9 cellular contexts compared by ENCODE assay signal in the genomic region with DNA sequence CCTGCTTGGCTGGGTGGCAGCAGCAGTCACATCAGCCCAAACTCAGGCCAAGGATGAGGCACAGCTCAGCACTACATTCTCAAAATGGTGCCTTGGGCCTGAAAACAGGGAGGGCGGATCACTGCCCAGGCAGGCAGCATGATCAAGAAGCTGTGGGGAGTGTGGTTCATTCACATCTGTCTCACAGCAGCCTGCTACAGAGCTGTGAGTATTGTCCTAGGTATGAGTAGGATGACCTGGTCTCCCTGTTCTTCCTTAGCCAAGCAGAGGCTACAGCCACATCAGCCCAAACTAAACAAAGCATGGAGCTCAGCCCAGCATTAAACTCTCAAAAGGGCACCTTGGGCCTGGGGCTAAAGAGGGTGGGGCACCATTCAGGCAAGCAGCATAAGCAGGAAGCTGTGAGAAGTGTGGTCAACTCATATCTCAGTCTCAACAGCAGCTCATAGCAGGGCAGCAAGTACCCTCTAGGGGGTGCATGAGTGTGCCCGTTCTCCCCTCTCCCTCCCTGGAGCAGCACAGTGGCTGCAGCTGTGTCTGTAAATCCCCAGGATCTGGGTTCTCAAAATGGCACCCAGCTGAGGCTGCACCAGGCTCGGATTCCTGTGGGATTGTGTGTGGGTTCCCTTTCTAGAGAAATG.
DNase-seq lines count a peak whose midpoint lies in the region; ATAC-seq and TF ChIP-seq lines count a peak whose summit lies in the region.
"Had no signal": no experiment of that assay in that cellular context is flagged by ENCODE, and none has a peak within 500 bp of the region (broad histone marks: within the 10 kb centered on the region; RNA-seq: fewer than 3 reads in every experiment).

No MANE protein-coding gene starts in this region.

- H3K27ac Mint-ChIP-seq in CD8-positive, alpha-beta T cell = peak overlapping the region; percentile 73
- H3K27ac Mint-ChIP-seq in T-helper 17 cell (no peak overlapping the region), naive B cell (peak overlapping the region in 2 of 6 donors; percentile 39 to 85)

- peak; percentile 13 to 77 (median 41) for DNase-seq in CD8-positive, alpha-beta T cell
- DNase-seq in T-helper 17 cell = peak in 2 of 3 donors; percentile 13 to 14
- peak; percentile 32 for DNase-seq in mammary epithelial cell
- DNase-seq in naive B cell = peak; percentile 28
- no peak for DNase-seq in pons (ENCODE audit: low spot score)
- DNase-seq in kidney glomerular epithelial cell (lab: John Stamatoyannopoulos, UW) = no peak

- BruUV-seq in mammary epithelial cell (replicated peaks; lab: Mats Ljungman, UMichigan) = no TSS peak

- peaks cover 37% of the 10 kb centered on the region for H3K4me1 Mint-ChIP-seq in CD8-positive, alpha-beta T cell (ENCODE audit: low read depth)
- peaks cover 20% of the 10 kb centered on the region for H3K4me1 Mint-ChIP-seq in T-helper 17 cell
- H3K4me1 Mint-ChIP-seq in naive B cell = peaks cover 3 to 9% (median 6%) of the 10 kb centered on the region in 3 donors

- H3K9ac ChIP-seq in mammary epithelial cell (ENCODE audit: insufficient read depth, low read length) = no peak overlapping the region

- H2AFZ ChIP-seq in mammary epithelial cell (ENCODE audit: low read depth, low read length) = no peak overlapping the region
- H2AFZ ChIP-seq: PC-9 had no signal

- H3K79me2 ChIP-seq in mammary epithelial cell (ENCODE audit: insufficient read depth, low read length) = no peaks in the 10 kb centered on the region

- no peak overlapping the region for H3K27ac ChIP-seq in CD8-positive, alpha-beta T cell (ENCODE audit: low read depth, low read length)
- no peak overlapping the region for H3K27ac ChIP-seq in mammary epithelial cell (ENCODE audit: insufficient read depth, low read depth, low read length)
- H3K27ac ChIP-seq: PC-9 had no signal

- dilution Hi-C loops in mammary epithelial cell (cut with HindIII; ENCODE audit: low sequenced_read_pairs) = no loop called here

- intact Hi-C loops in CD8-positive, alpha-beta T cell (cut with DNase I, micrococcal nuclease) = loop anchor here (1.0 to 5.0 kb wide), 2 partner anchors 121 to 124 kb away; no protein-coding TSS in a partner anchor
- intact Hi-C loops in mammary epithelial cell (cut with micrococcal nuclease) = loop anchor here (10.0 kb wide), 1 partner anchor 103 kb away; no protein-coding TSS in a partner anchor

- H3K36me3 ChIP-seq in CD8-positive, alpha-beta T cell (ENCODE audit: insufficient read depth, low read length) = no peaks in the 10 kb centered on the region
- no peaks in the 10 kb centered on the region for H3K36me3 ChIP-seq in mammary epithelial cell (ENCODE audit: insufficient read depth, low read length)

- no peak overlapping the region for H3K4me3 Mint-ChIP-seq in CD8-positive, alpha-beta T cell
- H3K4me3 Mint-ChIP-seq in T-helper 17 cell = no peak overlapping the region
- no peak overlapping the region for H3K4me3 Mint-ChIP-seq in naive B cell

- TF ChIP-seq CTCF in CD8-positive, alpha-beta T cell (IDR thresholded peaks at IDR 0.05) = peak; percentile 33
- peak; percentile 3 to 29 for TF ChIP-seq CTCF in mammary epithelial cell (conservative IDR thresholded peaks at IDR 0.05 in 1 of 2, IDR thresholded peaks at IDR 0.05 in 1 of 2; ENCODE audit: extremely low read depth in 1 of 2, insufficient read depth in 1 of 2, low read depth in 1 of 2, low read length in 2 of 2)

- no peaks in the 10 kb centered on the region for H4K20me1 ChIP-seq in mammary epithelial cell (ENCODE audit: insufficient read depth, low read length)

- H3K27me3 ChIP-seq in CD8-positive, alpha-beta T cell (ENCODE audit: insufficient read depth, low read length) = no peaks in the 10 kb centered on the region
- H3K27me3 ChIP-seq in mammary epithelial cell (ENCODE audit: insufficient read depth, low read length) = no peaks in the 10 kb centered on the region

- peak; percentile 99 for ATAC-seq in CD8-positive, alpha-beta T cell
- peak; percentile 97 for ATAC-seq in GM19372 (IDR thresholded peaks at IDR 0.05; ENCODE audit: low read depth, unreplicated experiment)
- ATAC-seq in HG03196 (IDR thresholded peaks at IDR 0.05; ENCODE audit: unreplicated experiment) = peak; percentile 92
- ATAC-seq in T-helper 17 cell = peak; percentile 96
- peak; percentile 89 to 99 for ATAC-seq in naive B cell (ENCODE audit: low read depth in 2 of 2)

- WGBS in mammary epithelial cell (ENCODE audit: low coverage, missing lambda C conversion rate) = 81% methylated on average over 3 of the region's 3 CpGs

- no peaks in the 10 kb centered on the region for H3K27me3 Mint-ChIP-seq in CD8-positive, alpha-beta T cell (ENCODE audit: low read depth)
- H3K27me3 Mint-ChIP-seq in T-helper 17 cell (no peaks in the 10 kb centered on the region), naive B cell (peaks cover 0 to 33% (median 20%) of the 10 kb centered on the region in 3 donors)

- H3K36me3 Mint-ChIP-seq in CD8-positive, alpha-beta T cell = peaks cover 5% of the 10 kb centered on the region
- H3K36me3 Mint-ChIP-seq in T-helper 17 cell (ENCODE audit: low read depth) (peaks cover 3% of the 10 kb centered on the region), naive B cell (peaks cover 0 to 17% of the 10 kb centered on the region in 2 donors)

- no peaks in the 10 kb centered on the region for H3K9me3 ChIP-seq in CD8-positive, alpha-beta T cell (ENCODE audit: low read length)
- H3K9me3 ChIP-seq in T-helper 17 cell (ENCODE audit: control insufficient read depth, low read length, poor library complexity, severe bottlenecking) = no peaks in the 10 kb centered on the region
- no peaks in the 10 kb centered on the region for H3K9me3 ChIP-seq in mammary epithelial cell (replicated peaks; ENCODE audit: insufficient read depth, low read length)

- in situ Hi-C loops in mammary epithelial cell (cut with MboI; ENCODE audit: low sequenced_read_pairs in 2 of 2) = no loop called here

- H3K4me2 ChIP-seq in mammary epithelial cell (ENCODE audit: insufficient read depth, low read depth, low read length) = no peak overlapping the region
- H3K4me2 ChIP-seq: PC-9 had no signal

- POLR2A ChIA-PET in CD8-positive, alpha-beta T cell (lab: Charles Lee) = interaction anchor here (0.6 to 1.5 kb wide), 16 partner anchors 9 to 165 kb away, joined by 3 to 6 read pairs (median 3); a partner anchor contains a TSS

- no peak overlapping the region for H3K4me3 ChIP-seq in CD8-positive, alpha-beta T cell (ENCODE audit: low read depth, low read length)
- H3K4me3 ChIP-seq in mammary epithelial cell (replicated peaks in 1 of 3; ENCODE audit: insufficient read depth in 1 of 3, low read depth in 2 of 3, low read length in 3 of 3) = no peak overlapping the region
- H3K4me3 ChIP-seq: PC-9 had no signal

- no peaks in the 10 kb centered on the region for H3K9me3 Mint-ChIP-seq in CD8-positive, alpha-beta T cell
- H3K9me3 Mint-ChIP-seq in naive B cell = peaks cover 0 to 6% (median 2%) of the 10 kb centered on the region in 7 donors

- peaks cover 28% of the 10 kb centered on the region for H3K4me1 ChIP-seq in CD8-positive, alpha-beta T cell (ENCODE audit: insufficient read depth, low read length)
- no peaks in the 10 kb centered on the region for H3K4me1 ChIP-seq in mammary epithelial cell (ENCODE audit: insufficient read depth, low read length)

- CTCF ChIA-PET in CD8-positive, alpha-beta T cell (lab: Charles Lee) = interaction anchor here (0.5 to 2.8 kb wide), 40 partner anchors 8 to 243 kb away, joined by 3 to 23 read pairs (median 4); no protein-coding TSS in a partner anchor
- CTCF ChIA-PET in mammary epithelial cell (lab: Charles Lee; ENCODE audit: low non-redundant PET) = no interaction called here

Comparison
In these comparisons a context has a peak if more than half of its experiments do, and no peak if none do; other contexts are left out.
1. DNase-seq: peak in CD8-positive, alpha-beta T cell (7 of 7), T-helper 17 cell (2 of 3), mammary epithelial cell (single experiment) and naive B cell (single experiment); none in pons (single experiment) and kidney glomerular epithelial cell (single experiment).
2. Peak in every context shown above with its lines, with median percentiles within 50 percentile points of each other: ATAC-seq.